Comparison of ENCODE assay signal across 3 cellular contexts in the genomic region with DNA sequence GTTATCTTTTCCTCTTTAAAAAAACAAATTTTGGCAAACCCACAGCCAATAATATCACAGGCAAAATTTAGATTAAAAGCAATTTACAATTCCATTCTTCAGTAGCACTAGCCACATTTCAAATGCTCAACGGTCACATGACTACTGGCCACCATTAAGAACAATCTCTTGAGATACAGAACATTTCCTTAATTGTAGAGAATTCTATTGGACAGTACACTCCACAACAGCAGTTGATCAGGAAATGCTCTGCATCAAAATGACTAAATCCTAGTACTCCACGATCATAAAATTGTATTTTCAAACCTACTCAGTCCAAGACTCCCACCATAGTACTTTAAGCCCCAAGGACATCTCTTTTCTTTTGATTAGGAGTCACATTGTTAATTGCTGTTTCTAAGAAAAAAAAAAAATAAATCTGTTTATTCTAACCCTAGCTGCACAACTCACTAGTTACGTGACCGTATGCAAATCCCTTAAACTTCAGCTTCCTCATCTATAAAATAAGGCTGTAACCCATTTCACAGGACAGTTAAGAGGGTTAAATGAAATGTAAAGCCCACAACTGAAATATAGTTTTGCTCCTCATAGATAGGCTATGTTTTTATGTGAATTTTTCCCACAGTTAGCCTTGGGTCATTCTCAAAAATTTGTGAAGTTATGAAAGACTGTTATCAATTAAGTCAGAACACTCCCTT.
TF ChIP-seq lines count a peak whose summit lies in the region.

No MANE protein-coding gene starts in this region.

TF ChIP-seq in A549, 52 proteins besides CTCF, POLR2A, EP300 and RAD21:
- no peak for TF ChIP-seq MAFK (IDR thresholded peaks at IDR 0.05; ENCODE audit: partially characterized antibody)
- TF ChIP-seq HOXA7 (CRISPR knock-in tag; IDR thresholded peaks at IDR 0.05), result peak; percentile 70; the same call in 1 of the 2 replicates
TF ChIP-seq in A549: peak in this region for 1.

TF ChIP-seq in Ishikawa, 13 proteins besides CTCF, POLR2A, EP300 and RAD21:
- TF ChIP-seq, protein P1, sequence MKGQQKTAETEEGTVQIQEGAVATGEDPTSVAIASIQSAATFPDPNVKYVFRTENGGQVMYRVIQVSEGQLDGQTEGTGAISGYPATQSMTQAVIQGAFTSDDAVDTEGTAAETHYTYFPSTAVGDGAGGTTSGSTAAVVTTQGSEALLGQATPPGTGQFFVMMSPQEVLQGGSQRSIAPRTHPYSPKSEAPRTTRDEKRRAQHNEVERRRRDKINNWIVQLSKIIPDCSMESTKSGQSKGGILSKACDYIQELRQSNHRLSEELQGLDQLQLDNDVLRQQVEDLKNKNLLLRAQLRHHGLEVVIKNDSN (IDR thresholded peaks at IDR 0.05), result 0 out of 2 replicates have a peak, but pooled peaks have one; percentile 5
- TF ChIP-seq TEAD4 (IDR thresholded peaks at IDR 0.05), result no peak

TF ChIP-seq in H1, 55 proteins besides CTCF, POLR2A, EP300 and RAD21:
- TF ChIP-seq SAP30 (IDR thresholded peaks at IDR 0.05; ENCODE audit: insufficient read depth, insufficient replicate concordance, low read length) (no peak), POLR2AphosphoS5 (IDR thresholded peaks at IDR 0.05; ENCODE audit: low read depth, low read length) (peak; percentile 40; the same call in 1 of the 2 replicates)
